In genomic region chr19:50626011-50626410, GRCh38 we compare ENCODE assay signal across 33 cellular contexts. TPM values are rescaled to one million over a fixed set of nuclear protein-coding genes. Genes with fewer than 3 reads are reported as not detected.
"Had no signal": no experiment of that assay in that cellular context is flagged by ENCODE, and none has a peak within 500 bp of the region (broad histone marks: within the 10 kb centered on the region; RNA-seq: fewer than 3 reads in every experiment).

No MANE protein-coding gene starts in this region.

- H3K4me3 ChIP-seq: ascending aorta, breast epithelium, cardiac muscle cell, colonic mucosa, esophagus muscularis mucosa, gastroesophageal sphincter, heart right ventricle had no signal

- DNase-seq: activated B cell treated with CpG ODN at 0.5 μM for 24 hours; activated CD4-positive, alpha-beta T cell treated with anti-CD3 and anti-CD28 coated beads for 48 hours; activated CD4-positive, alpha-beta T cell treated with anti-CD3 and anti-CD28 coated beads, Interleukin-2, amount 50 U/mL, for 1 hour; activated CD4-positive, alpha-beta T cell treated with anti-CD3 and anti-CD28 coated beads, Interleukin-2, amount 50 U/mL, for 48 hours; activated CD8-positive, alpha-beta memory T cell treated with anti-CD3 and anti-CD28 coated beads, Interleukin-2, amount 10 ng/mL, durations not matched to agents 7 days and 5 days; activated CD8-positive, alpha-beta memory T cell treated with anti-CD3 and anti-CD28 coated beads, Interleukin-2, amount 50 U/mL, for 4 hours; activated CD8-positive, alpha-beta T cell treated with anti-CD3 and anti-CD28 coated beads, Interleukin-2, amount 10 ng/mL, durations not matched to agents 7 days and 5 days; activated gamma-delta T cell; activated naive CD4-positive, alpha-beta T cell; activated naive CD4-positive, alpha-beta T cell treated with anti-CD3 and anti-CD28 coated beads, Interleukin-2, amount 10 ng/mL, durations not matched to agents 7 days and 5 days; activated naive CD8-positive, alpha-beta T cell treated with anti-CD3 and anti-CD28 coated beads, Interleukin-2, amount 10 ng/mL, durations not matched to agents 7 days and 5 days; activated T-cell treated with anti-CD3 and anti-CD28 coated beads, Interleukin-2, amount 50 U/mL, for 1 hour; activated T-cell treated with anti-CD3 and anti-CD28 coated beads, Interleukin-2, amount 50 U/mL, for 72 hours; central memory CD4-positive, alpha-beta T cell; cerebellar nuclear complex; colonic mucosa; effector CD8-positive, alpha-beta T cell; erythroblast; foreskin keratinocyte; heart right ventricle; T-helper 1 cell; T-helper 17 cell; T1000; WERI-Rb-1 had no signal

- H3K27me3 ChIP-seq: ascending aorta, cardiac muscle cell, colonic mucosa, foreskin keratinocyte had no signal

- H3K36me3 ChIP-seq: ascending aorta, breast epithelium, cardiac muscle cell, colonic mucosa, esophagus muscularis mucosa, gastroesophageal sphincter, heart right ventricle, WERI-Rb-1 had no signal

- H3K4me1 ChIP-seq: ascending aorta, breast epithelium, colonic mucosa, esophagus muscularis mucosa, foreskin keratinocyte, gastroesophageal sphincter, heart right ventricle had no signal

- H3K9me3 ChIP-seq: ascending aorta, breast epithelium, colonic mucosa, esophagus muscularis mucosa, gastroesophageal sphincter, heart right ventricle had no signal

- H3K27ac ChIP-seq: ascending aorta, breast epithelium, cardiac muscle cell, colonic mucosa, esophagus muscularis mucosa, foreskin keratinocyte, gastroesophageal sphincter, heart right ventricle, WERI-Rb-1 had no signal

RNA-seq across cellular contexts. Expression of gene SYT3, which starts 13.7 kb away (rescaled TPM):
- total RNA-seq: activated CD8-positive, alpha-beta memory T cell treated with anti-CD3 and anti-CD28 coated beads, Interleukin-2, amount 10 ng/mL, durations not matched to agents 7 days and 5 days; activated CD8-positive, alpha-beta T cell treated with anti-CD3 and anti-CD28 coated beads, Interleukin-2, amount 10 ng/mL, durations not matched to agents 7 days and 5 days; dermis microvascular lymphatic vessel endothelial cell; foreskin keratinocyte; T-helper 17 cell had no signal

RNA-seq across cellular contexts. Expression of gene C19orf81, which starts 23.2 kb away (rescaled TPM):
- total RNA-seq: activated B cell treated with CpG ODN at 0.5 μM for 24 hours; activated CD8-positive, alpha-beta T cell treated with anti-CD3 and anti-CD28 coated beads, Interleukin-2, amount 10 ng/mL, durations not matched to agents 7 days and 5 days; ascending aorta; breast epithelium; colonic mucosa; dermis microvascular lymphatic vessel endothelial cell; foreskin keratinocyte; gastroesophageal sphincter; T-helper 17 cell had no signal

RNA-seq across cellular contexts. Expression of gene LRRC4B, which starts 57.8 kb away (rescaled TPM):
- total RNA-seq: activated B cell treated with CpG ODN at 0.5 μM for 24 hours; activated CD8-positive, alpha-beta memory T cell treated with anti-CD3 and anti-CD28 coated beads for 36 hours; activated CD8-positive, alpha-beta memory T cell treated with anti-CD3 and anti-CD28 coated beads, Interleukin-2, amount 10 ng/mL, durations not matched to agents 7 days and 5 days; activated CD8-positive, alpha-beta T cell treated with anti-CD3 and anti-CD28 coated beads, Interleukin-2, amount 10 ng/mL, durations not matched to agents 7 days and 5 days; activated naive CD4-positive, alpha-beta T cell treated with anti-CD3 and anti-CD28 coated beads, Interleukin-2, amount 50 U/mL, for 72 hours; activated naive CD8-positive, alpha-beta T cell treated with anti-CD3 and anti-CD28 coated beads, Interleukin-2, amount 10 ng/mL, durations not matched to agents 7 days and 5 days; dermis microvascular lymphatic vessel endothelial cell; foreskin keratinocyte; glomerular endothelial cell; T-helper 17 cell had no signal
